Comparison of ENCODE assay signal across 17 cellular contexts in the genomic region with DNA sequence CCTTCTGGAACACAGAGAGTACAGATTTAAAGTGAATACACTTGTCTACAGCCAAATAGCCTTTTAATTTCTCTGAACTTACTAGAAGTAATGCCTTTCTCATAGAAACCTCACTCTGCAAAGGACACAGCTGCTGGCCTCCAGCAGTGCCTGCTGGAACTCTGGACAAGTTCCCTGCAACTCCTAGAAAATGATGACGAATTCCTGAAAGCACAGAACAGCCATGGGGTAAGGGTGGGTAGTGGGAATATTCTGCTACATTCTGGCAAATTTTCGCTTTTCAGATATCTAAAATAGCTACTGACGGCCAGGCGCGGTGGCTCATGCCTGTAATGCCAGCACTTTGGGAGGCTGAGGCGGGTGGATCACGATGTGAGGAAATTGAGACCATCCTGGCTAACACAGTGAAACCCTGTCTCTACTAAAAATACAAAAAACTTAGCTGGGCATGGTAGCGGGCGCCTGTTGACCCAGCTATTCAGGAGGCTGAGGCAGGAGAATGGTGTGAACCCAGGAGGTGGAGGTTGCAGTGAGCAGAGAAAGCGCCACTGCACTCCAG.
"Had no signal": no experiment of that assay in that cellular context is flagged by ENCODE, and none has a peak within 500 bp of the region (broad histone marks: within the 10 kb centered on the region; RNA-seq: fewer than 3 reads in every experiment).

No MANE protein-coding gene starts in this region.

- H3K9me3 ChIP-seq: esophagus squamous epithelium, transverse colon had no signal

- ATAC-seq: effector memory CD8-positive, alpha-beta T cell; foreskin keratinocyte; left colon; left ventricle myocardium superior; right cardiac atrium; stimulated activated effector memory CD8-positive, alpha-beta T cell treated with anti-CD3 and anti-CD28 coated beads, Interleukin-12 subunit alpha, Interleukin-12 subunit beta, amount 100 ng/mL, for 72 hours; stimulated activated naive CD8-positive, alpha-beta T cell treated with anti-CD3 and anti-CD28 coated beads, Interleukin-15, Interleukin-2, amounts not matched to agents 100 U/mL and 50 U/mL, for 24 hours had no signal

- H3K27ac ChIP-seq: esophagus squamous epithelium, foreskin keratinocyte, transverse colon had no signal

- H3K4me3 ChIP-seq: esophagus squamous epithelium, lung, smooth muscle cell, transverse colon had no signal

- DNase-seq: cortex of kidney; effector memory CD8-positive, alpha-beta T cell; esophagus squamous epithelium; foreskin keratinocyte; kidney; left colon; left ventricle myocardium superior; mesendoderm; naive thymus-derived CD4-positive, alpha-beta T cell; right cardiac atrium; stimulated activated CD4-positive, alpha-beta T cell treated with anti-CD3 and anti-CD28 coated beads, Interleukin-4, amount 100 ng/mL, for 1 hour; stimulated activated CD8-positive, alpha-beta memory T cell treated with anti-CD3 and anti-CD28 coated beads, Interleukin-4, amount 100 ng/mL, for 48 hours; stimulated activated naive CD8-positive, alpha-beta T cell treated with anti-CD3 and anti-CD28 coated beads, Interleukin-15, Interleukin-2, amounts not matched to agents 100 U/mL and 50 U/mL, for 24 hours; transverse colon had no signal

- H3K27me3 ChIP-seq: esophagus squamous epithelium, foreskin keratinocyte, transverse colon had no signal

- H3K4me2 ChIP-seq: smooth muscle cell had no signal
